Comparison of ENCODE assay signal across 8 cellular contexts in the genomic region with DNA sequence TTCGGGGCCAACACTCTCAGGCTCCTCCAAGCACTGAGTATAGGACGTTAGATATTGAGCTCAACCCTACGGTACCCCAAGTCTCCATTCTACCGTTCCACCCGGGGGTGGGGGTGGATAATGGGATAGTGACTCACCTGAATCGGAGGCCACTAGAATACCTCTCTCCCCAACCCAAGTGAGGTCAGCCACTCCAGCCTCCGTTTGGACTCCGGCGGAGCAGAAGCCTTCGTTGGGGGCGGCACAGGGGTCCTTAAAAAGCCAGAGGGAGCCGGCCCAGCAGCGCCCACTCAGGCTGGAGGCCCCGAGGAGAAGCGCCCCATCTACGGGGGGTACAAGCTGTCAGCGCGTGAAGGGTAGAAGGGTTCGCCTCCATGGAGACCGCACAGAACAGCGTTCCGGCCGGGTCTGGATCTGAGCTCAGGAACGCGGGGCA. TPM values are rescaled to one million over a fixed set of nuclear protein-coding genes. Genes with fewer than 3 reads are reported as not detected.
DNase-seq lines count a peak whose midpoint lies in the region; ATAC-seq, FAIRE-seq and TF ChIP-seq lines count a peak whose summit lies in the region.

No MANE protein-coding gene starts in this region.

- TF ChIP-seq CTCF in fibroblast of pulmonary artery (IDR thresholded peaks at IDR 0.05; ENCODE audit: low read length, missing control alignments) (no peak), pancreas (IDR thresholded peaks at IDR 0.05) (no peak)

- peaks cover 18 to 41% (median 20%) of the 10 kb centered on the region in 3 donors for H3K4me1 ChIP-seq in pancreas

- ATAC-seq in HG03460 (IDR thresholded peaks at IDR 0.05; ENCODE audit: unreplicated experiment): peak; percentile 24
- peak; percentile 13 to 42 (median 20) for ATAC-seq in pancreas

- WGBS in pancreas, 2 donors: 0 to 1% methylated on average over 23 to 25 of the region's 25 CpGs

- H3K4me3 ChIP-seq in fibroblast of pulmonary artery (replicated peaks; ENCODE audit: low read depth, low read length) (peak overlapping the region; percentile 89), pancreas (peak overlapping the region; percentile 72 to 84 (median 77))

- no peaks in the 10 kb centered on the region for H3K9me3 ChIP-seq in pancreas

- peaks cover 0 to 6% (median under 1%) of the 10 kb centered on the region in 3 donors for H3K36me3 ChIP-seq in pancreas

- FAIRE-seq in pancreas (lab: Jason Lieb, UNC): no peak

- intact Hi-C loops in pancreas (cut with DNase I): no loop called here

- no peaks in the 10 kb centered on the region for H3K27me3 ChIP-seq in pancreas

- peak overlapping the region in 3 of 4 donors; percentile 31 to 68 (median 33) for H3K27ac ChIP-seq in pancreas

- DNase-seq in activated effector memory CD4-positive, alpha-beta T cell treated with anti-CD3 and anti-CD28 coated beads, Interleukin-2, amount 50 U/mL, for 16 hours: peak; percentile 72
- no peak for DNase-seq in activated effector memory CD4-positive, alpha-beta T cell treated with Interleukin-2 at 50 U/mL for 16 hours
- peak; percentile 35 to 43 for DNase-seq in activated CD4-positive, alpha-beta T cell treated with anti-CD3 and anti-CD28 coated beads, Interleukin-2, amount 50 U/mL, for 48 hours
- no peak for DNase-seq in fibroblast of pulmonary artery (ENCODE audit: low read depth)
- DNase-seq in pancreas: peak in 2 of 6 donors; percentile 10 to 18
- no peak for DNase-seq in NCI-H1105 treated with DMSO at 0.1 percent for 48 hours (lab: John Stamatoyannopoulos, UW)
- DNase-seq in UCSD-AML1 (lab: John Stamatoyannopoulos, UW; ENCODE audit: unreplicated experiment): no peak

RNA-seq across cellular contexts. Expression of gene WDR77, which starts 0.6 kb away (rescaled TPM):
- total RNA-seq in pancreas: 10 to 100 TPM in 2 of 6 donors, 1 to 10 TPM in 4; 4.8 to 13.9 (median 9.3) TPM
- 10 to 100 TPM; 10.6 to 15.2 TPM for polyA plus RNA-seq in pancreas

RNA-seq across cellular contexts. Expression of gene ATP5PB, which starts 0.8 kb away (rescaled TPM):
- total RNA-seq in pancreas: 100 to 1,000 TPM in 2 of 6 donors, 10 to 100 TPM in 4; 56.3 to 103 (median 89.2) TPM
- polyA plus RNA-seq in pancreas: 100 to 1,000 TPM in 1 of 2 donors, 10 to 100 TPM in 1; 71.5 to 138 TPM

RNA-seq across cellular contexts. Expression of gene OVGP1, which starts 21.0 kb away (rescaled TPM):
- total RNA-seq in pancreas: under 1 TPM; 0.28 to 0.65 (median 0.49) TPM
- 1 to 10 TPM; 1.6 to 3.8 TPM for polyA plus RNA-seq in pancreas

RNA-seq across cellular contexts. Expression of gene C1orf162, which starts 25.3 kb away (rescaled TPM):
- 1 to 10 TPM; 1.4 to 9.0 (median 2.0) TPM for total RNA-seq in pancreas
- polyA plus RNA-seq in pancreas: 10 to 100 TPM in 1 of 2 donors, 1 to 10 TPM in 1; 9.0 to 14.6 TPM

RNA-seq across cellular contexts. Expression of gene ADORA3, which starts 54.9 kb away (rescaled TPM):
- 1 to 10 TPM in 3 of 6 donors, under 1 TPM in 3; 0.32 to 7.3 (median 1.1) TPM for total RNA-seq in pancreas
- 1 to 10 TPM; 1.1 to 1.2 TPM for polyA plus RNA-seq in pancreas

Comparison
In these comparisons a context has a peak if more than half of its experiments do, and no peak if none do; other contexts are left out.
1. DNase-seq: peak in activated effector memory CD4-positive, alpha-beta T cell treated with anti-CD3 and anti-CD28 coated beads, Interleukin-2, amount 50 U/mL, for 16 hours (single experiment) and activated CD4-positive, alpha-beta T cell treated with anti-CD3 and anti-CD28 coated beads, Interleukin-2, amount 50 U/mL, for 48 hours (2 of 2); none in activated effector memory CD4-positive, alpha-beta T cell treated with Interleukin-2 at 50 U/mL for 16 hours (single experiment), fibroblast of pulmonary artery (single experiment), NCI-H1105 treated with DMSO at 0.1 percent for 48 hours (single experiment) and UCSD-AML1 (single experiment).